1 cellular context compared by ENCODE assay signal in genomic region chr17:56708220-56708567, GRCh38.
TF ChIP-seq lines count a peak whose summit lies in the region.

No MANE protein-coding gene starts in this region.

TF ChIP-seq in H1, 55 proteins besides CTCF, POLR2A, EP300 and RAD21:
- TF ChIP-seq TEAD4 (IDR thresholded peaks at IDR 0.05; ENCODE audit: low read depth, low read length) (no peak), MAFK (IDR thresholded peaks at IDR 0.05; ENCODE audit: low read depth, low read length) (no peak), SUZ12 (IDR thresholded peaks at IDR 0.05; ENCODE audit: low read length) (no peak), SIRT6 (IDR thresholded peaks at IDR 0.05; ENCODE audit: low read length) (no peak), EGR1 (IDR thresholded peaks at IDR 0.05; ENCODE audit: borderline replicate concordance, low read depth, low read length) (no peak), CREB1 (IDR thresholded peaks at IDR 0.05) (no peak), CTBP2 (IDR thresholded peaks at IDR 0.05; ENCODE audit: borderline replicate concordance, insufficient read depth, insufficient read length, low read length) (no peak), TBP (IDR thresholded peaks at IDR 0.05; ENCODE audit: low read depth, low read length) (no peak), SIN3A (conservative IDR thresholded peaks at IDR 0.05 in 1 of 2, IDR thresholded peaks at IDR 0.05 in 1 of 2; ENCODE audit: low read depth in 1 of 2, low read length in 2 of 2) (no peak), CHD1 (IDR thresholded peaks at IDR 0.05; ENCODE audit: low read depth, low read length) (no peak), GTF2F1 (IDR thresholded peaks at IDR 0.05; ENCODE audit: borderline replicate concordance, low read depth, low read length) (no peak), FOSL1 (IDR thresholded peaks at IDR 0.05; ENCODE audit: insufficient read depth, low read depth, low read length) (no peak)
